ENCODE assay signal across 19 cellular contexts in the genomic region with DNA sequence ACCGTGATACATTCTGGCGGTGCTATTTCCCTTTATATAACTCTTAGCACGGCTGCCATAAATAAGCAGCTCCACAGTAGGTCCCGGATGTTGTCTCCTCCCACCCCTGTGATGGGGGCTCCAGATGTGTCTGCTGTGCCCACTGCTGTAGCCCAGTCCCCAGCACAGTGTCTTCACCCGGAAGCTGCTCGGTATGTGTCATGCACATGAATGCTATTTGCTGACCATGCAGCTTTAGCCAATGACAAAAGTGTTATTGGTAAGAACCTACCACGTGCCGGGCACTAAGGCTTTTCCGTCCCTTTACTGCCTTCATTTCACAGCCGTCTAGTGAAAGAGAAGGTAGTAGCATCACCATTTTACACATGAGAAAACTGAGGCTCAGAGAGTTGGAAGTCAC. TPM values are rescaled to one million over a fixed set of nuclear protein-coding genes. Genes with fewer than 3 reads are reported as not detected.
A peak's percentile ranks its signal among the peaks of the same experiment; 100 is the strongest.
DNase-seq lines count a peak whose midpoint lies in the region; ATAC-seq and TF ChIP-seq lines count a peak whose summit lies in the region.
"Had no signal": no experiment of that assay in that cellular context is flagged by ENCODE, and none has a peak within 500 bp of the region (broad histone marks: within the 10 kb centered on the region; RNA-seq: fewer than 3 reads in every experiment).

No MANE protein-coding gene starts in this region.

- no peak for DNase-seq in activated T-cell treated with anti-CD3 and anti-CD28 coated beads, Interleukin-2, amount 50 U/mL, for 24 hours
- no peak for DNase-seq in activated T-cell treated with anti-CD3 and anti-CD28 coated beads, Interleukin-2, amount 50 U/mL, for 4 hours
- DNase-seq in T-cell (no peak), dorsolateral prefrontal cortex (no peak), gastrocnemius medialis (no peak)
- DNase-seq: 8988T, Karpas-422, MM.1S, NCI-H1105, NCI-H1694 treated with DMSO at 0.1 percent for 48 hours, NCI-H446 treated with DMSO at 0.1 percent for 48 hours, NCI-H774 had no signal

- no peaks in the 10 kb centered on the region for H3K27me3 Mint-ChIP-seq in activated T-cell treated with anti-CD3 and anti-CD28 coated beads, Interleukin-2, amount 50 U/mL, for 24 hours
- no peaks in the 10 kb centered on the region for H3K27me3 Mint-ChIP-seq in activated T-cell treated with anti-CD3 and anti-CD28 coated beads, Interleukin-2, amount 50 U/mL, for 4 hours (ENCODE audit: low read depth)
- H3K27me3 Mint-ChIP-seq in T-cell, result no peaks in the 10 kb centered on the region

- H3K4me1 Mint-ChIP-seq in activated T-cell treated with anti-CD3 and anti-CD28 coated beads, Interleukin-2, amount 50 U/mL, for 24 hours (ENCODE audit: low read depth), result peaks cover 60% of the 10 kb centered on the region
- H3K4me1 Mint-ChIP-seq in activated T-cell treated with anti-CD3 and anti-CD28 coated beads, Interleukin-2, amount 50 U/mL, for 4 hours (ENCODE audit: low read depth), result peaks cover 30% of the 10 kb centered on the region
- H3K4me1 Mint-ChIP-seq in T-cell, result peaks cover 42 to 67% (median 57%) of the 10 kb centered on the region in 3 donors

- peak overlapping the region; percentile 76; the same call in 1 of the 2 replicates for H3K4me2 ChIP-seq in BLaER1

- CTCF ChIA-PET in T-cell (lab: Charles Lee), result interaction anchor here in 1 of 2 donors (1.1 kb wide), 1 partner anchor 10 kb away, joined by 3 read pairs; no protein-coding TSS in a partner anchor

- H3K27me3 ChIP-seq in BLaER1, result no peaks in the 10 kb centered on the region
- H3K27me3 ChIP-seq in dorsolateral prefrontal cortex, result peaks cover 0 to 9% (median 0%) of the 10 kb centered on the region in 45 donors
- no peaks in the 10 kb centered on the region for H3K27me3 ChIP-seq in gastrocnemius medialis

- in situ Hi-C loops in gastrocnemius medialis (cut with MboI; ENCODE audit: low sequenced_read_pairs in 4 of 4), result no loop called here

- H3K4me3 ChIP-seq in BLaER1 (no peak overlapping the region), dorsolateral prefrontal cortex (peak overlapping the region in 1 of 59 donors; percentile 8), gastrocnemius medialis (no peak overlapping the region)
- H3K4me3 ChIP-seq: GM12878 had no signal

- H3K9me3 ChIP-seq in BLaER1 (no peaks in the 10 kb centered on the region), gastrocnemius medialis (no peaks in the 10 kb centered on the region)

- H3K36me3 ChIP-seq in BLaER1, result peaks cover 9% of the 10 kb centered on the region
- H3K36me3 ChIP-seq in gastrocnemius medialis, result no peaks in the 10 kb centered on the region

- H3K9ac ChIP-seq in BLaER1, result no peak overlapping the region

- no peak overlapping the region for H3K27ac ChIP-seq in BLaER1
- H3K27ac ChIP-seq in dorsolateral prefrontal cortex, result peak overlapping the region in 47 of 59 donors; percentile 6 to 84 (median 58)
- H3K27ac ChIP-seq in gastrocnemius medialis, result no peak overlapping the region
- H3K27ac ChIP-seq: C4-2B had no signal

- no peak for TF ChIP-seq POLR2A in gastrocnemius medialis (IDR thresholded peaks at IDR 0.05)

- POLR2A ChIA-PET in T-cell (lab: Charles Lee), result no interaction called here

- H3K4me1 ChIP-seq in BLaER1 (peaks cover 66% of the 10 kb centered on the region), gastrocnemius medialis (peaks cover 19 to 20% of the 10 kb centered on the region in 2 donors)

- ATAC-seq in activated T-cell treated with anti-CD3 and anti-CD28 coated beads, Interleukin-2, amount 50 U/mL, for 4 hours, result no peak
- ATAC-seq in T-cell (replicated peaks in 1 of 4) (no peak), GM21619 (IDR thresholded peaks at IDR 0.05; ENCODE audit: unreplicated experiment) (no peak), GM18517 (IDR thresholded peaks at IDR 0.05; ENCODE audit: unreplicated experiment) (no peak), gastrocnemius medialis (no peak)
- ATAC-seq: GM12878, HCT116, Right ventricle myocardium inferior had no signal

- no peak overlapping the region for H3K4me3 Mint-ChIP-seq in activated T-cell treated with anti-CD3 and anti-CD28 coated beads, Interleukin-2, amount 50 U/mL, for 24 hours
- no peak overlapping the region for H3K4me3 Mint-ChIP-seq in activated T-cell treated with anti-CD3 and anti-CD28 coated beads, Interleukin-2, amount 50 U/mL, for 4 hours
- peak overlapping the region in 1 of 3 donors; percentile 51 for H3K4me3 Mint-ChIP-seq in T-cell

- H4K20me1 ChIP-seq in BLaER1, result peaks cover 75% of the 10 kb centered on the region

- H3K27ac Mint-ChIP-seq in activated T-cell treated with anti-CD3 and anti-CD28 coated beads, Interleukin-2, amount 50 U/mL, for 24 hours, result peak overlapping the region; percentile 74
- H3K27ac Mint-ChIP-seq in T-cell, result peak overlapping the region; percentile 10 to 82

- intact Hi-C loops in dorsolateral prefrontal cortex (cut with DNase I), result no loop called here
- intact Hi-C loops in gastrocnemius medialis (cut with DNase I; ENCODE audit: low total_unique reads), result no loop called here

- peaks cover 50% of the 10 kb centered on the region for H3K36me3 Mint-ChIP-seq in activated T-cell treated with anti-CD3 and anti-CD28 coated beads, Interleukin-2, amount 50 U/mL, for 24 hours (ENCODE audit: low read depth)
- peaks cover 20% of the 10 kb centered on the region for H3K36me3 Mint-ChIP-seq in activated T-cell treated with anti-CD3 and anti-CD28 coated beads, Interleukin-2, amount 50 U/mL, for 4 hours (ENCODE audit: insufficient read depth)
- peaks cover 15% of the 10 kb centered on the region for H3K36me3 Mint-ChIP-seq in T-cell

- TF ChIP-seq CTCF in dorsolateral prefrontal cortex (IDR thresholded peaks at IDR 0.05 in 54 of 56, conservative IDR thresholded peaks at IDR 0.05 in 2 of 56; ENCODE audit: low read depth in 1 of 56, partially characterized antibody in 56 of 56) (no peak), gastrocnemius medialis (IDR thresholded peaks at IDR 0.05 in 4 of 5, conservative IDR thresholded peaks at IDR 0.05 in 1 of 5) (no peak)

- no peaks in the 10 kb centered on the region for H3K9me3 Mint-ChIP-seq in activated T-cell treated with anti-CD3 and anti-CD28 coated beads, Interleukin-2, amount 50 U/mL, for 24 hours
- H3K9me3 Mint-ChIP-seq in activated T-cell treated with anti-CD3 and anti-CD28 coated beads, Interleukin-2, amount 50 U/mL, for 4 hours, result no peaks in the 10 kb centered on the region
- H3K9me3 Mint-ChIP-seq in T-cell, result no peaks in the 10 kb centered on the region

RNA-seq across cellular contexts. Expression of a gene that starts 20.2 kb away (rescaled TPM):
- 10 to 100 TPM; 25.3 to 56.1 (median 31.1) TPM for total RNA-seq in activated T-cell treated with anti-CD3 and anti-CD28 coated beads, Interleukin-2, amount 50 U/mL, for 4 hours
- total RNA-seq in T-cell (10 to 100 TPM in 1 of 5 donors, 1 to 10 TPM in 4; 2.9 to 14.4 (median 5.5) TPM), dorsolateral prefrontal cortex (10 to 100 TPM in 119 of 120 experiments, 1 to 10 TPM in 1; 8.7 to 45.7 (median 25.9) TPM), gastrocnemius medialis (1 to 10 TPM in 2 of 4 donors, under 1 TPM in 2; 0.44 to 1.6 (median 0.76) TPM)

Comparison
In these comparisons a context has a peak if more than half of its experiments do, and no peak if none do; other contexts are left out.
1. H3K27ac ChIP-seq: peak in dorsolateral prefrontal cortex (47 of 59); none in BLaER1 (single experiment) and gastrocnemius medialis (0 of 4).